Comparison of ENCODE assay signal across 11 cellular contexts in the genomic region with DNA sequence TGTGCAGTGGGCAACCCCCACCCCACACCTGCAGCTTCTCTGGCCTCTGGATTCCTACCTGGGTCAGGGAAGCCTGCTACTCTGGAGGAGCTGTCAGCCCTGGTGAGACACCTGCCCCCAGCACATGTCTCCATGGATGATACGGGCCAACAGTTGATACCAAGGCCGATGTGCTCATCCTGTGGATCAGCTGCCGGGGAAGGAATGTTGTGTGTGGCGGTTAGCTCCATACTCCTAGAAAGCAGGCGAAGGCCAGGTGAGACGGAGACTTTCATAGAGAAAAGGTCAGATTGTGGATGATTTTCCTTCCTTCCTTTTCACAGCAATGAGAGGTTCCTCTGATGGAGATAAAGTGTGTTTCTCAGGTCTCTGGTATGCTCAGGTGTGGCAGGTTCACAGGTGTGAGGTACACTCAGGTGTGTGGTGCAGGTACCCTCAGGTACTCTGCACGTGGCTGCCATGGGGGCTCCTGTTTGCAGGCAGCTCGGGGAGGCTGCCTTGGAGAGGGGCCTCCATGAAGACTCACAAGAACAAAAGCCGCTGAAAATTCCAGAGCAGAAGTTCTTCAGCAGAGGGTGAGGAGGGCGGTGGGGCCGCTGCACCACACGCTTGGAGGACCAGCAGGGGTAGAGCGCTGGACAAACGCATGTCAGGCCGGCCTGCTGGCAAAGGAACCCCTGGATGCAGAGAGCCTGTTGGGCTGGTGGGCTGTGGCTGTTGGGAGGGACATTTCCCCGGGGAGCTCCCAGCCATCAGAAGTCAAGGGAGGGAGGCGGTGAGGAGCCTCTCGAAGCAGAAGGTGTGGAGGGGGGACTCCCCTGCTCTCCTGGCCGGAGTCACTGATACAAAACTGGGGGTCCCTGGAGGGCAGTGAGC. TPM values are rescaled to one million over a fixed set of nuclear protein-coding genes. Genes with fewer than 3 reads are reported as not detected.
DNase-seq lines count a peak whose midpoint lies in the region; ATAC-seq lines count a peak whose summit lies in the region.
"Had no signal": no experiment of that assay in that cellular context is flagged by ENCODE, and none has a peak within 500 bp of the region (broad histone marks: within the 10 kb centered on the region; RNA-seq: fewer than 3 reads in every experiment).

No MANE protein-coding gene starts in this region.

- peaks cover 21% of the 10 kb centered on the region for H3K36me3 Mint-ChIP-seq in activated T-helper 2 cell treated with anti-CD3 and anti-CD28 coated beads, Interferon-gamma antibody, Interleukin-2, Interleukin-4, amounts not matched to agents 10 μg/mL and 5 μg/mL and 100 μg/mL, durations not matched to agents 14 hours and 24 hours and 36 hours (ENCODE audit: low read depth)

- peak overlapping the region; percentile 55 for H3K27ac Mint-ChIP-seq in activated T-helper 2 cell treated with anti-CD3 and anti-CD28 coated beads, Interferon-gamma antibody, Interleukin-2, Interleukin-4, amounts not matched to agents 10 μg/mL and 5 μg/mL and 100 μg/mL, durations not matched to agents 14 hours and 24 hours and 36 hours
- H3K27ac Mint-ChIP-seq: activated CD4-positive, alpha-beta T cell treated with anti-CD3 and anti-CD28 coated beads for 36 hours; stimulated activated naive CD8-positive, alpha-beta T cell treated with anti-CD3 and anti-CD28 coated beads, Interleukin-15, Interleukin-2, amounts not matched to agents 100 ng/mL and 50 ng/mL, for 24 hours had no signal

- intact Hi-C loops in activated T-helper 2 cell treated with anti-CD3 and anti-CD28 coated beads, Interferon-gamma antibody, Interleukin-2, Interleukin-4, amounts not matched to agents 10 μg/mL and 5 μg/mL and 100 μg/mL, durations not matched to agents 14 hours and 24 hours and 36 hours (cut with micrococcal nuclease) = loop anchor here (1.0 kb wide), 1 partner anchor 115 kb away; no protein-coding TSS in a partner anchor

- H3K4me1 Mint-ChIP-seq in activated T-helper 2 cell treated with anti-CD3 and anti-CD28 coated beads, Interferon-gamma antibody, Interleukin-2, Interleukin-4, amounts not matched to agents 10 μg/mL and 5 μg/mL and 100 μg/mL, durations not matched to agents 14 hours and 24 hours and 36 hours (ENCODE audit: low read depth) = peaks cover 4% of the 10 kb centered on the region

- H3K27me3 Mint-ChIP-seq in activated T-helper 2 cell treated with anti-CD3 and anti-CD28 coated beads, Interferon-gamma antibody, Interleukin-2, Interleukin-4, amounts not matched to agents 10 μg/mL and 5 μg/mL and 100 μg/mL, durations not matched to agents 14 hours and 24 hours and 36 hours (ENCODE audit: low read depth) = peaks cover 6% of the 10 kb centered on the region

- peak; percentile 29 for DNase-seq in D341Med (ENCODE audit: low spot score)
- DNase-seq in activated T-helper 2 cell treated with anti-CD3 and anti-CD28 coated beads, Interferon-gamma antibody, Interleukin-2, Interleukin-4, amounts not matched to agents 10 μg/mL and 5 μg/mL and 100 μg/mL, durations not matched to agents 14 hours and 24 hours and 36 hours (ENCODE audit: low spot score) = no peak
- DNase-seq in NCI-H526 treated with DMSO at 0.1 percent for 48 hours (lab: John Stamatoyannopoulos, UW) = no peak
- DNase-seq in LoVo (ENCODE audit: low spot score) = no peak
- DNase-seq in SKM-1 (lab: John Stamatoyannopoulos, UW; ENCODE audit: unreplicated experiment) = no peak
- DNase-seq in GM19240 (ENCODE audit: insufficient read length, low spot score) = no peak
- DNase-seq: effector memory CD4-positive, alpha-beta T cell had no signal

- H3K4me3 Mint-ChIP-seq in activated T-helper 2 cell treated with anti-CD3 and anti-CD28 coated beads, Interferon-gamma antibody, Interleukin-2, Interleukin-4, amounts not matched to agents 10 μg/mL and 5 μg/mL and 100 μg/mL, durations not matched to agents 14 hours and 24 hours and 36 hours (ENCODE audit: low read depth) = no peak overlapping the region
- H3K4me3 Mint-ChIP-seq: activated CD4-positive, alpha-beta T cell treated with anti-CD3 and anti-CD28 coated beads for 36 hours; stimulated activated naive CD8-positive, alpha-beta T cell treated with anti-CD3 and anti-CD28 coated beads, Interleukin-15, Interleukin-2, amounts not matched to agents 100 ng/mL and 50 ng/mL, for 24 hours had no signal

- ATAC-seq in GM19438 (IDR thresholded peaks at IDR 0.05; ENCODE audit: low read depth, unreplicated experiment) (peak; percentile 2), HG02938 (IDR thresholded peaks at IDR 0.05; ENCODE audit: unreplicated experiment) (peak; percentile 14)

- no peaks in the 10 kb centered on the region for H3K9me3 Mint-ChIP-seq in activated T-helper 2 cell treated with anti-CD3 and anti-CD28 coated beads, Interferon-gamma antibody, Interleukin-2, Interleukin-4, amounts not matched to agents 10 μg/mL and 5 μg/mL and 100 μg/mL, durations not matched to agents 14 hours and 24 hours and 36 hours
- H3K9me3 Mint-ChIP-seq: stimulated activated naive CD8-positive, alpha-beta T cell treated with anti-CD3 and anti-CD28 coated beads, Interleukin-15, Interleukin-2, amounts not matched to agents 100 ng/mL and 50 ng/mL, for 24 hours had no signal

RNA-seq across cellular contexts. Expression of a gene that starts 5.1 kb away (rescaled TPM):
- total RNA-seq in activated T-helper 2 cell treated with anti-CD3 and anti-CD28 coated beads, Interferon-gamma antibody, Interleukin-2, Interleukin-4, amounts not matched to agents 10 μg/mL and 5 μg/mL and 100 μg/mL, durations not matched to agents 14 hours and 24 hours and 36 hours = 33.3 and 34.9 TPM in 2 replicates

RNA-seq across cellular contexts. Expression of a gene that starts 45.0 kb away (rescaled TPM):
- 109 TPM in 2 replicates for total RNA-seq in activated T-helper 2 cell treated with anti-CD3 and anti-CD28 coated beads, Interferon-gamma antibody, Interleukin-2, Interleukin-4, amounts not matched to agents 10 μg/mL and 5 μg/mL and 100 μg/mL, durations not matched to agents 14 hours and 24 hours and 36 hours
